Comparison of ENCODE assay signal across 11 cellular contexts in the genomic region with DNA sequence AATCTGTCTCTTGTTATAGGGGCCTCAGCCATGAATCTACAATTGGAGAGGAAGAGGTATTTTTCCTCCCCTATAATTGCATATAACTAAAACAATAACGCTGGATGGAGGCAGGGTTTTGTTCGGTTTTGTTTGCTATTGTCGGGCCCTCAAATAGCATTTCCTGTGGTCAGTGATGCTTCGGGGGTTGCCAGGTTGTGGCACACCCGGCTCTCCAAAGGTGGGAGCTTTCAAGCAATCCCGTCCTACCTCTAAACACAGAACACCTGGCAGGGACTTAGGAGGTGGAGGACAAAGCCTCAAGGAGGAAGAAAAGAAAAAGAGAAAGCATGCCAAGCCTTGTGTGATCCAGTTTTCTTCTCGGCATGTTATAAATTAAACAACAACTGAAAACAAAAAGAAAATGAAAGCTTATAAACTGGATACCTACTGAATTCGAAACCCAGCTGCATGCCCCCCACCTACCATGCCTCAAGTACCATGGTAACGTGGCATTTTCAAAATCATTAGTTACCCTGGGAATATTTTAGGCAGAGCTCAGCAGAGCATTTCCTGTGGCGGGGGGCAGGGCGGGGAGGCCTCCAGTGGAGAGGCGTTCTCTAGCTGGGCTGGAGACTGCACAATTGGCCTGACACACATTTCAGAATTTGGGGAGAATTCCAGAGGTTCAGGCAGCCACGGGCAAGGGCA.
DNase-seq lines count a peak whose midpoint lies in the region; ATAC-seq and TF ChIP-seq lines count a peak whose summit lies in the region.
"Had no signal": no experiment of that assay in that cellular context is flagged by ENCODE, and none has a peak within 500 bp of the region (broad histone marks: within the 10 kb centered on the region; RNA-seq: fewer than 3 reads in every experiment).

No MANE protein-coding gene starts in this region.

- intact Hi-C loops in Caco-2 (cut with micrococcal nuclease; ENCODE audit: unreplicated experiment), result no loop called here

- H3K27me3 ChIP-seq in subcutaneous abdominal adipose tissue (ENCODE audit: control insufficient read depth in 5 of 5, insufficient read depth in 4 of 5, low read length in 5 of 5) (no peaks in the 10 kb centered on the region), Caco-2 (replicated peaks; ENCODE audit: control insufficient read depth, insufficient read depth, low read length) (no peaks in the 10 kb centered on the region)

- H3K27ac Mint-ChIP-seq in Caco-2 (ENCODE audit: unreplicated experiment), result no peak overlapping the region
- H3K27ac Mint-ChIP-seq: activated naive CD8-positive, alpha-beta T cell treated with anti-CD3 and anti-CD28 coated beads, Interleukin-2, amount 10 ng/mL, durations not matched to agents 7 days and 5 days had no signal

- no peak overlapping the region for H3K4me3 Mint-ChIP-seq in Caco-2 (ENCODE audit: unreplicated experiment)
- H3K4me3 Mint-ChIP-seq: activated naive CD8-positive, alpha-beta T cell treated with anti-CD3 and anti-CD28 coated beads, Interleukin-2, amount 10 ng/mL, durations not matched to agents 7 days and 5 days had no signal

- TF ChIP-seq CTCF in coronary artery (IDR thresholded peaks at IDR 0.05) (no peak), Caco-2 (IDR thresholded peaks at IDR 0.05; ENCODE audit: insufficient read depth in 1 of 2, low read depth in 1 of 2, low read length in 1 of 2, severe bottlenecking in 1 of 2, unreplicated experiment in 1 of 2) (no peak)

- CTCF ChIA-PET in Caco-2 (lab: Charles Lee), result no interaction called here

- H3K9me3 Mint-ChIP-seq in Caco-2 (ENCODE audit: unreplicated experiment), result no peaks in the 10 kb centered on the region

- H3K9ac ChIP-seq in subcutaneous abdominal adipose tissue (ENCODE audit: low read length in 5 of 5), result no peak overlapping the region

- ATAC-seq in GM18909 (IDR thresholded peaks at IDR 0.05; ENCODE audit: poor library complexity, unreplicated experiment) (peak; percentile 53), HG03460 (IDR thresholded peaks at IDR 0.05; ENCODE audit: unreplicated experiment) (peak; percentile 59), GM21360 (IDR thresholded peaks at IDR 0.05; ENCODE audit: unreplicated experiment) (no peak), GM21423 (IDR thresholded peaks at IDR 0.05; ENCODE audit: unreplicated experiment) (no peak)

- POLR2A ChIA-PET in Caco-2 (lab: Charles Lee), result no interaction called here

- H3K36me3 Mint-ChIP-seq in Caco-2 (ENCODE audit: insufficient read depth, unreplicated experiment), result no peaks in the 10 kb centered on the region
- H3K36me3 Mint-ChIP-seq: activated naive CD8-positive, alpha-beta T cell treated with anti-CD3 and anti-CD28 coated beads, Interleukin-2, amount 10 ng/mL, durations not matched to agents 7 days and 5 days had no signal

- H3K4me1 ChIP-seq in subcutaneous abdominal adipose tissue (ENCODE audit: control insufficient read depth in 5 of 5, insufficient read depth in 5 of 5, low read length in 5 of 5) (peaks cover 0 to 14% (median 13%) of the 10 kb centered on the region in 5 donors), Caco-2 (no peaks in the 10 kb centered on the region)

- DNase-seq in coronary artery (ENCODE audit: low spot score) (no peak), Caco-2 (no peak), GM19238 (ENCODE audit: insufficient read length, low spot score) (no peak)
- DNase-seq: activated CD4-positive, alpha-beta T cell treated with anti-CD3 and anti-CD28 coated beads for 4 hours; activated naive CD8-positive, alpha-beta T cell treated with anti-CD3 and anti-CD28 coated beads, Interleukin-2, amount 10 ng/mL, durations not matched to agents 7 days and 5 days; NCI-H1694 had no signal

- H3K9me3 ChIP-seq in subcutaneous abdominal adipose tissue (ENCODE audit: control insufficient read depth in 5 of 5, low read length in 5 of 5) (no peaks in the 10 kb centered on the region), Caco-2 (no peaks in the 10 kb centered on the region)

- H3K27me3 Mint-ChIP-seq in Caco-2 (ENCODE audit: insufficient read depth, unreplicated experiment), result peaks cover 14% of the 10 kb centered on the region

- H3K36me3 ChIP-seq in subcutaneous abdominal adipose tissue (ENCODE audit: control insufficient read depth in 5 of 5, insufficient read depth in 5 of 5, low read length in 5 of 5) (no peaks in the 10 kb centered on the region), Caco-2 (ENCODE audit: control insufficient read depth, insufficient read depth, low read length) (no peaks in the 10 kb centered on the region)

- no peaks in the 10 kb centered on the region for H3K4me1 Mint-ChIP-seq in Caco-2 (ENCODE audit: low read depth, unreplicated experiment)
- H3K4me1 Mint-ChIP-seq: activated naive CD8-positive, alpha-beta T cell treated with anti-CD3 and anti-CD28 coated beads, Interleukin-2, amount 10 ng/mL, durations not matched to agents 7 days and 5 days had no signal

- BruUV-seq in Caco-2 (replicated peaks; lab: Mats Ljungman, UMichigan), result no TSS peak

- no peak overlapping the region for H3K27ac ChIP-seq in coronary artery
- H3K27ac ChIP-seq in subcutaneous abdominal adipose tissue (ENCODE audit: low read depth, low read length), result no peak overlapping the region

- H3K4me3 ChIP-seq in coronary artery, result peak overlapping the region; percentile 51
- peak overlapping the region in 3 of 5 donors; percentile 32 to 48 (median 43) for H3K4me3 ChIP-seq in subcutaneous abdominal adipose tissue (ENCODE audit: low read depth in 1 of 5, low read length in 5 of 5)
- H3K4me3 ChIP-seq in Caco-2 (ENCODE audit: low read depth, low read length), result no peak overlapping the region

Comparison
In these comparisons a context has a peak if more than half of its experiments do, and no peak if none do; other contexts are left out.
1. ATAC-seq: peak in GM18909 (single experiment) and HG03460 (single experiment); none in GM21360 (single experiment) and GM21423 (single experiment).